19 cellular contexts compared by ENCODE assay signal in the genomic region with DNA sequence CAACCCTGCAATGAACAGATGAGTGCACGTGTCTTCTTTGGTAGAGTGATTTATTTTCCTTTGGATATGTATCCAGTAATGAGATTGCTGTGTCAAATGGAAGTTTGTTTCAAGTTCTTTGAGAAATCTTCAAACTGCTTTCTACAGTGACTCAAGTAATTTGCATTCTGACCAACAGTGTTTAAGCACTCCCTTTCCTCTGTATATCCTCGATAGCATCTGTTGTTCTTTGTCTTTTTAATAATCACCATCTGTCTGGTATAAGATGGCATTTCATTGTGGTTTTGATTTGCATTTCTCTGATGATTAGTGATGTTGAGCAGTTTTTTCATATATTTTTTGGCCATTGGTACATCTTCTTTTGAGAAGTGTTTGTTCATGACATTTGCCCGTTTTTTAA.
DNase-seq lines count a peak whose midpoint lies in the region; ATAC-seq lines count a peak whose summit lies in the region.
"Had no signal": no experiment of that assay in that cellular context is flagged by ENCODE, and none has a peak within 500 bp of the region (broad histone marks: within the 10 kb centered on the region; RNA-seq: fewer than 3 reads in every experiment).

No MANE protein-coding gene starts in this region.

- ATAC-seq in GM21576 (IDR thresholded peaks at IDR 0.05; ENCODE audit: unreplicated experiment) = no peak
- ATAC-seq: HepG2, K562, Panc1, T-helper 17 cell had no signal

- in situ Hi-C loops in ACHN (cut with HindIII; ENCODE audit: low pct_ligation_motif_present, low pct_unique_long_range_greater_than_20kb, low sequenced_read_pairs) = no loop called here

- DNase-seq in ACHN (peak; percentile 0), DMS 273 treated with DMSO at 0.1 percent for 48 hours (lab: John Stamatoyannopoulos, UW) (peak; percentile 71), NCI-H524 (lab: John Stamatoyannopoulos, UW) (peak; percentile 23 to 83), fibroblast of gingiva (ENCODE audit: low read depth) (peak; percentile 67), NCI-H1930 (lab: John Stamatoyannopoulos, UW) (no peak), dedifferentiated amniotic fluid mesenchymal stem cell (ENCODE audit: extremely low spot score) (no peak)
- DNase-seq: CD8-positive, alpha-beta memory T cell; DMS79; NCI-H1092; NCI-H1436; NCI-H2029; NCI-H345; NCI-H748 treated with DMSO at 0.1 percent for 48 hours; SW 1271; T-helper 17 cell had no signal

Comparison
In these comparisons a context has a peak if more than half of its experiments do, and no peak if none do; other contexts are left out.
1. DNase-seq: peak in ACHN (single experiment), DMS 273 treated with DMSO at 0.1 percent for 48 hours (single experiment), NCI-H524 (2 of 2) and fibroblast of gingiva (single experiment); none in NCI-H1930 (0 of 2) and dedifferentiated amniotic fluid mesenchymal stem cell (single experiment).